In the genomic region with DNA sequence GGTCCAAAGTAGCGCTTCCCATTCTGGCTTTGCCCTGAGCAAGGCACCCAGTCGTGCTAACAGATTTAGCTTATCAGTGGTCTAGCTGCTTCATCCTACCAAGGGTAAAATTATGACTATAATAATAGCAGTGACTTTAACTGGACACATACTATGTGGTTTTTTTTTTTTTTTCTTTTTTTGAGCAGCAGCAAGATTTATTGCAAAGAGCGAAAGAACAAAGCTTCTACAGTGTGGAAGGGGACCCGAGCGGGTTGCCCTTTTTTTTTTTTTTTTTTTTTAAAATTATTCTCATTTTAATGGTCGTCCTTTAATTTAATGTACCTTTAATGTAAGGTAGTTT, we compare ENCODE assay signal across 8 cellular contexts. TPM values are rescaled to one million over a fixed set of nuclear protein-coding genes. Genes with fewer than 3 reads are reported as not detected.
DNase-seq lines count a peak whose midpoint lies in the region; ATAC-seq and TF ChIP-seq lines count a peak whose summit lies in the region.

No MANE protein-coding gene starts in this region.

- H3K36me3 ChIP-seq in left ventricle myocardium inferior (peaks cover 4% of the 10 kb centered on the region), mammary epithelial cell (ENCODE audit: insufficient read depth, low read length) (no peaks in the 10 kb centered on the region)

- peak overlapping the region; percentile 95 for H3K9ac ChIP-seq in mammary epithelial cell (ENCODE audit: insufficient read depth, low read length)

- dilution Hi-C loops in mammary epithelial cell (cut with HindIII; ENCODE audit: low sequenced_read_pairs): no loop called here

- ATAC-seq in Right ventricle myocardium inferior (no peak), HG03457 (IDR thresholded peaks at IDR 0.05; ENCODE audit: unreplicated experiment) (no peak)

- peak overlapping the region; percentile 88 for H3K4me2 ChIP-seq in mammary epithelial cell (ENCODE audit: insufficient read depth, low read depth, low read length)

- no peaks in the 10 kb centered on the region for H4K20me1 ChIP-seq in mammary epithelial cell (ENCODE audit: insufficient read depth, low read length)

- WGBS in mammary epithelial cell (ENCODE audit: low coverage, missing lambda C conversion rate): 3% methylated on average over 3 of the region's 6 CpGs

- no peak for DNase-seq in left ventricle myocardium inferior
- no peak for DNase-seq in Right ventricle myocardium inferior (ENCODE audit: missing footprints)
- no peak for DNase-seq in mammary epithelial cell
- DNase-seq in NCI-H524 treated with DMSO at 0.1 percent for 48 hours (lab: John Stamatoyannopoulos, UW): no peak
- DNase-seq in middle frontal gyrus (ENCODE audit: extremely low spot score, low spot score): no peak
- no peak for DNase-seq in dermis blood vessel endothelial cell

- H3K9me3 ChIP-seq in left ventricle myocardium inferior (replicated peaks) (no peaks in the 10 kb centered on the region), mammary epithelial cell (replicated peaks; ENCODE audit: insufficient read depth, low read length) (no peaks in the 10 kb centered on the region), mononuclear cell (ENCODE audit: low read depth, low read length) (no peaks in the 10 kb centered on the region)

- in situ Hi-C loops in mammary epithelial cell (cut with MboI; ENCODE audit: low sequenced_read_pairs in 2 of 2): no loop called here

- H3K27me3 ChIP-seq in left ventricle myocardium inferior (ENCODE audit: low read depth): no peaks in the 10 kb centered on the region
- no peaks in the 10 kb centered on the region for H3K27me3 ChIP-seq in mammary epithelial cell (ENCODE audit: insufficient read depth, low read length)
- H3K27me3 ChIP-seq in mononuclear cell (ENCODE audit: insufficient read depth, low read length): no peaks in the 10 kb centered on the region

- H3K4me3 ChIP-seq in left ventricle myocardium inferior (peak overlapping the region; percentile 84), mammary epithelial cell (replicated peaks in 1 of 3; ENCODE audit: insufficient read depth in 1 of 3, low read depth in 2 of 3, low read length in 3 of 3) (peak overlapping the region; percentile 54 to 96 (median 74)), mononuclear cell (ENCODE audit: low read length) (peak overlapping the region; percentile 77)

- H2AFZ ChIP-seq in mammary epithelial cell (ENCODE audit: low read depth, low read length): peak overlapping the region; percentile 100

- BruUV-seq in mammary epithelial cell (replicated peaks; lab: Mats Ljungman, UMichigan): no TSS peak

- intact Hi-C loops in left ventricle myocardium inferior (cut with micrococcal nuclease): no loop called here
- intact Hi-C loops in Right ventricle myocardium inferior (cut with DNase I): no loop called here
- intact Hi-C loops in mammary epithelial cell (cut with micrococcal nuclease): no loop called here

- H3K79me2 ChIP-seq in mammary epithelial cell (ENCODE audit: insufficient read depth, low read length): no peaks in the 10 kb centered on the region

- CTCF ChIA-PET in mammary epithelial cell (lab: Charles Lee; ENCODE audit: low non-redundant PET): interaction anchor here (0.9 kb wide), 1 partner anchor 133 kb away, joined by 6 read pairs; a partner anchor contains a TSS

- H3K4me1 ChIP-seq in left ventricle myocardium inferior: peaks cover 28% of the 10 kb centered on the region
- peaks cover 12% of the 10 kb centered on the region for H3K4me1 ChIP-seq in mammary epithelial cell (ENCODE audit: insufficient read depth, low read length)
- H3K4me1 ChIP-seq in mononuclear cell (ENCODE audit: insufficient read depth, low read length): peaks cover 28% of the 10 kb centered on the region

- H3K27ac ChIP-seq in left ventricle myocardium inferior (replicated peaks): peak overlapping the region; percentile 84
- peak overlapping the region; percentile 81 for H3K27ac ChIP-seq in mammary epithelial cell (ENCODE audit: insufficient read depth, low read depth, low read length)

- TF ChIP-seq CTCF in left ventricle myocardium inferior (IDR thresholded peaks at IDR 0.05; ENCODE audit: borderline replicate concordance): no peak
- no peak for TF ChIP-seq CTCF in mammary epithelial cell (conservative IDR thresholded peaks at IDR 0.05 in 1 of 2, IDR thresholded peaks at IDR 0.05 in 1 of 2; ENCODE audit: extremely low read depth in 1 of 2, insufficient read depth in 1 of 2, low read depth in 1 of 2, low read length in 2 of 2)

RNA-seq across cellular contexts. Expression of a gene that starts 0.5 kb away (rescaled TPM):
- total RNA-seq in left ventricle myocardium inferior (1.3 TPM), Right ventricle myocardium inferior (0.89 TPM), mammary epithelial cell (1 to 10 TPM; 4.6 to 5.0 TPM), mononuclear cell (92.4 TPM), dermis blood vessel endothelial cell (4.1 and 4.4 TPM in 2 replicates)
- polyA plus RNA-seq in mammary epithelial cell: 0.79 TPM
- 2.6 TPM for polyA minus RNA-seq in mammary epithelial cell

Comparison
In these comparisons a context has a peak if more than half of its experiments do, and no peak if none do; other contexts are left out.
1. RNA of a gene that starts 0.5 kb away (total RNA-seq): 92.4 TPM in mononuclear cell (single experiment); 4.6 to 5.0 TPM in mammary epithelial cell, 4.1 to 4.4 TPM in dermis blood vessel endothelial cell, 1.3 TPM in left ventricle myocardium inferior (single experiment) and 0.89 TPM in Right ventricle myocardium inferior (single experiment); every median in the first group is over 10 times any median in the second.
2. Peak in every context shown above with its lines, with median percentiles within 50 percentile points of each other: H3K4me3 ChIP-seq.